8 cellular contexts compared by ENCODE assay signal in genomic region chr3:136196401-136197158, GRCh38. TPM values are rescaled to one million over a fixed set of nuclear protein-coding genes. Genes with fewer than 3 reads are reported as not detected.
DNase-seq lines count a peak whose midpoint lies in the region; ATAC-seq and TF ChIP-seq lines count a peak whose summit lies in the region.

No MANE protein-coding gene starts in this region.

- intact Hi-C loops in left ventricle myocardium superior (cut with micrococcal nuclease), result no loop called here
- intact Hi-C loops in prostate gland (cut with DNase I), result loop anchor here (5.0 to 10.0 kb wide), 3 partner anchors 56 to 158 kb away; partner anchors contain the start of gene PCCB

- no peaks in the 10 kb centered on the region for H3K27me3 Mint-ChIP-seq in T-helper 17 cell

- H3K4me1 ChIP-seq in prostate gland (replicated peaks), result peaks cover 2% of the 10 kb centered on the region
- no peaks in the 10 kb centered on the region for H3K4me1 ChIP-seq in urinary bladder (ENCODE audit: insufficient read depth)

- H3K27ac Mint-ChIP-seq in T-helper 17 cell, result peak overlapping the region; percentile 99

- peaks cover 13% of the 10 kb centered on the region for H3K36me3 Mint-ChIP-seq in T-helper 17 cell (ENCODE audit: low read depth)

- peak; percentile 99 for DNase-seq in NCI-H1694 treated with DMSO at 0.1 percent for 48 hours (lab: John Stamatoyannopoulos, UW)
- peak; percentile 94 to 95 (median 95) for DNase-seq in T-helper 17 cell
- DNase-seq in left ventricle myocardium superior, result peak; percentile 99
- peak; percentile 99 for DNase-seq in prostate gland (ENCODE audit: low spot score)

- no peaks in the 10 kb centered on the region for H3K27me3 ChIP-seq in prostate gland (replicated peaks; ENCODE audit: insufficient read depth)

- H3K9me3 ChIP-seq in T-helper 17 cell (ENCODE audit: control insufficient read depth, low read length, poor library complexity, severe bottlenecking) (no peaks in the 10 kb centered on the region), prostate gland (no peaks in the 10 kb centered on the region)

- no peaks in the 10 kb centered on the region for H3K36me3 ChIP-seq in prostate gland
- H3K36me3 ChIP-seq in urinary bladder (ENCODE audit: insufficient read depth), result no peaks in the 10 kb centered on the region

- peak; percentile 75 for TF ChIP-seq POLR2A in prostate gland (IDR thresholded peaks at IDR 0.05)

- peak overlapping the region; percentile 88 to 99 for H3K4me3 ChIP-seq in prostate gland
- peak overlapping the region; percentile 65 for H3K4me3 ChIP-seq in urinary bladder (ENCODE audit: low read depth, low read length)

- H3K4me1 Mint-ChIP-seq in T-helper 17 cell, result peaks cover 35% of the 10 kb centered on the region

- peak overlapping the region; percentile 98 for H3K4me3 Mint-ChIP-seq in T-helper 17 cell

- WGBS in prostate gland, result under 1% methylated on average over 64 of the region's 64 CpGs
- WGBS in urinary bladder, result under 1% methylated on average over 64 of the region's 64 CpGs

- peak overlapping the region; percentile 99 for H3K27ac ChIP-seq in angular gyrus (ENCODE audit: low read depth, low read length)
- peak overlapping the region; percentile 99 to 100 for H3K27ac ChIP-seq in prostate gland
- peak overlapping the region; percentile 99 for H3K27ac ChIP-seq in urinary bladder (ENCODE audit: low read depth)

- peak; percentile 63 for ATAC-seq in GM18499 (IDR thresholded peaks at IDR 0.05; ENCODE audit: insufficient read depth, unreplicated experiment)
- ATAC-seq in HG02938 (IDR thresholded peaks at IDR 0.05; ENCODE audit: unreplicated experiment), result peak; percentile 65
- ATAC-seq in T-helper 17 cell, result peak; percentile 67
- ATAC-seq in left ventricle myocardium superior, result peak; percentile 89

- TF ChIP-seq CTCF in prostate gland (IDR thresholded peaks at IDR 0.05), result peak in 2 of 4 experiments; percentile 12 to 19

RNA-seq across cellular contexts. Expression of gene MSL2, which starts 0.4 kb away (rescaled TPM):
- total RNA-seq in T-helper 17 cell (100 to 1,000 TPM in 1 of 2 donors, 10 to 100 TPM in 1; 95.6 to 135 TPM), left ventricle myocardium superior (23.2 TPM), prostate gland (10 to 100 TPM; 25.9 to 44.2 TPM), urinary bladder (38.1 TPM)
- 11.2 TPM for polyA plus RNA-seq in urinary bladder

RNA-seq across cellular contexts. Expression of gene PCCB, which starts 53.6 kb away (rescaled TPM):
- total RNA-seq in T-helper 17 cell (10 to 100 TPM; 13.0 to 13.3 TPM), left ventricle myocardium superior (100 TPM), prostate gland (10 to 100 TPM; 60.9 to 70.3 TPM), urinary bladder (29.7 TPM)
- polyA plus RNA-seq in urinary bladder, result 31.2 TPM

Comparison
In these comparisons a context has a peak if more than half of its experiments do, and no peak if none do; other contexts are left out.
1. Peak in every context shown above with its lines: DNase-seq, ATAC-seq, H3K4me3 ChIP-seq and H3K27ac ChIP-seq.